10 cellular contexts compared by ENCODE assay signal in the genomic region with DNA sequence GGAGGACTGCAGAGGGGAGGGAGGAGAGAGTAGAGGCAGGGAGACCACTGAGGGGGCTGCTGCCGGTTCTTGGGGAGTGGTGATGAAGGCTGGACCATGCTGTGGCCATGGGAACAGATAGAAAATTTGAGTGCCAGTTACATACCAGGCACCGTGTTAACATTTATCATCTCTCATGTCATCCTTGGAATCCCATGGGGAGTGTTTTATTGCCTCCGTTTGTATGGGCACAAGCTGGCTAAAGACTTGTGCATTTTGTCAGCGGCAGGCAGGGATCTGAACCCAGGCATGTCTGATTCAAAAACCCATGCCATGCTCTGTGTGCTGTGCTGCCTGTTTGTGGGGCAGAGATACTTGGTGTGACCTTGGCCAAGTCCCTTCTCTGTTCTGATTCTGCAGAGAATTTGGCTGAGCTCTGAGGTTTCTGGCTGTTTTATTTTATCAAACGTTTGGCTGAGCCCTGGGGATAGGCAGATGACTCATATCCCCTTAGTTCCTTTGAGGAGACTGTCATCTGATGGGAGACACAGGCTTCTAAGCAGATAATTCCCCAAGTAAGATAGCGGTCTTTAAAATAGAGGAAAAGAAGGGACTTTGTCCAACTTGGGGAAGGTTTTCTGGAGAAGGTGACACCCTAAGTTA. TPM values are rescaled to one million over a fixed set of nuclear protein-coding genes. Genes with fewer than 3 reads are reported as not detected.
DNase-seq lines count a peak whose midpoint lies in the region; ATAC-seq and TF ChIP-seq lines count a peak whose summit lies in the region.
"Had no signal": no experiment of that assay in that cellular context is flagged by ENCODE, and none has a peak within 500 bp of the region (broad histone marks: within the 10 kb centered on the region; RNA-seq: fewer than 3 reads in every experiment).

No MANE protein-coding gene starts in this region.

- peak; percentile 60 for DNase-seq in PC-3
- DNase-seq in choroid plexus epithelial cell (ENCODE audit: low read depth), result peak; percentile 46
- no peak for DNase-seq in stimulated activated naive B cell treated with anti-CD40 and anti-IgM and Interleukin-4, amounts not matched to agents 10 μg/mL and 1 μg/mL and 100 μg/mL, for 72 hours
- no peak for DNase-seq in NCI-H1105 treated with DMSO at 0.1 percent for 48 hours (lab: John Stamatoyannopoulos, UW)
- DNase-seq in NCI-H510A treated with DMSO at 0.1 percent for 48 hours (lab: John Stamatoyannopoulos, UW), result no peak
- DNase-seq: Calu3, NCI-H2081 had no signal

- H3K36me3 ChIP-seq in BLaER1 (peaks cover 25% of the 10 kb centered on the region), PC-3 (ENCODE audit: low read depth, low read length) (no peaks in the 10 kb centered on the region)

- ATAC-seq in PC-3, result peak; percentile 90
- no peak for ATAC-seq in stimulated activated naive B cell treated with anti-CD40 and anti-IgM and Interleukin-4, amounts not matched to agents 10 μg/mL and 1 μg/mL and 100 μg/mL, for 72 hours (replicated peaks)
- no peak for ATAC-seq in GM21360 (IDR thresholded peaks at IDR 0.05; ENCODE audit: unreplicated experiment)

- H3K79me2 ChIP-seq in PC-3 (ENCODE audit: low read length), result no peaks in the 10 kb centered on the region

- no peaks in the 10 kb centered on the region for H3K27me3 Mint-ChIP-seq in nephron (ENCODE audit: low read depth)
- H3K27me3 Mint-ChIP-seq in stimulated activated naive B cell treated with anti-CD40 and anti-IgM and Interleukin-4, amounts not matched to agents 10 μg/mL and 1 μg/mL and 100 μg/mL, for 72 hours, result peaks cover 11 to 18% of the 10 kb centered on the region in 2 donors

- H3K4me1 ChIP-seq in BLaER1 (peaks cover 92% of the 10 kb centered on the region), PC-3 (ENCODE audit: insufficient read depth, low read length) (peaks cover 12% of the 10 kb centered on the region)

- H3K9me3 Mint-ChIP-seq in nephron, result no peaks in the 10 kb centered on the region
- H3K9me3 Mint-ChIP-seq in stimulated activated naive B cell treated with anti-CD40 and anti-IgM and Interleukin-4, amounts not matched to agents 10 μg/mL and 1 μg/mL and 100 μg/mL, for 72 hours, result no peaks in the 10 kb centered on the region

- peak overlapping the region; percentile 61 for H3K9ac ChIP-seq in BLaER1
- H3K9ac ChIP-seq in PC-3 (ENCODE audit: low read length), result no peak overlapping the region

- peaks cover 78% of the 10 kb centered on the region for H3K4me1 Mint-ChIP-seq in nephron
- H3K4me1 Mint-ChIP-seq in stimulated activated naive B cell treated with anti-CD40 and anti-IgM and Interleukin-4, amounts not matched to agents 10 μg/mL and 1 μg/mL and 100 μg/mL, for 72 hours, result no peaks in the 10 kb centered on the region

- no peak overlapping the region for H2AFZ ChIP-seq in PC-3 (ENCODE audit: low read length)

- H4K20me1 ChIP-seq in BLaER1, result peaks cover 18% of the 10 kb centered on the region; the same call in 1 of the 2 replicates
- no peaks in the 10 kb centered on the region for H4K20me1 ChIP-seq in PC-3 (ENCODE audit: low read length)

- no peak for TF ChIP-seq CTCF in PC-3 (conservative IDR thresholded peaks at IDR 0.05; ENCODE audit: low read depth, low read length)
- no peak for TF ChIP-seq CTCF in choroid plexus epithelial cell (conservative IDR thresholded peaks at IDR 0.05; ENCODE audit: low read depth, low read length)
- TF ChIP-seq CTCF in nephron (IDR thresholded peaks at IDR 0.05; ENCODE audit: unreplicated experiment in 3 of 3), result no peak

- no peaks in the 10 kb centered on the region for H3F3A ChIP-seq in PC-3 (ENCODE audit: low read length, unreplicated experiment)

- H3K4me3 Mint-ChIP-seq in nephron, result no peak overlapping the region
- H3K4me3 Mint-ChIP-seq in stimulated activated naive B cell treated with anti-CD40 and anti-IgM and Interleukin-4, amounts not matched to agents 10 μg/mL and 1 μg/mL and 100 μg/mL, for 72 hours, result no peak overlapping the region

- H3K27ac ChIP-seq in BLaER1, result peak overlapping the region; percentile 83
- peak overlapping the region; percentile 7; the same call in 1 of the 2 replicates for H3K27ac ChIP-seq in PC-3 (ENCODE audit: low read length)

- H3K36me3 Mint-ChIP-seq in nephron (ENCODE audit: low read depth), result peaks cover 7% of the 10 kb centered on the region
- H3K36me3 Mint-ChIP-seq in stimulated activated naive B cell treated with anti-CD40 and anti-IgM and Interleukin-4, amounts not matched to agents 10 μg/mL and 1 μg/mL and 100 μg/mL, for 72 hours, result no peaks in the 10 kb centered on the region

- no peaks in the 10 kb centered on the region for H3K9me2 ChIP-seq in PC-3 (replicated peaks; ENCODE audit: low read length)

- H3K4me3 ChIP-seq in BLaER1, result peak overlapping the region; percentile 54
- no peak overlapping the region for H3K4me3 ChIP-seq in PC-3 (ENCODE audit: low read length)
- no peak overlapping the region for H3K4me3 ChIP-seq in choroid plexus epithelial cell (ENCODE audit: low read depth, low read length)

- CTCF ChIA-PET in PC-3 (lab: Charles Lee), result no interaction called here

- peak overlapping the region; percentile 79 to 92 (median 79) for H3K27ac Mint-ChIP-seq in nephron
- no peak overlapping the region for H3K27ac Mint-ChIP-seq in stimulated activated naive B cell treated with anti-CD40 and anti-IgM and Interleukin-4, amounts not matched to agents 10 μg/mL and 1 μg/mL and 100 μg/mL, for 72 hours

- no peaks in the 10 kb centered on the region for H3K9me3 ChIP-seq in BLaER1
- no peaks in the 10 kb centered on the region for H3K9me3 ChIP-seq in PC-3 (ENCODE audit: low read length)

- no peaks in the 10 kb centered on the region for H3K27me3 ChIP-seq in BLaER1
- no peaks in the 10 kb centered on the region for H3K27me3 ChIP-seq in PC-3 (ENCODE audit: low read length)

- POLR2A ChIA-PET in PC-3 (lab: Charles Lee; ENCODE audit: unreplicated experiment), result no interaction called here

- BruUV-seq in PC-3 (replicated peaks; lab: Mats Ljungman, UMichigan), result no TSS peak

- intact Hi-C loops in PC-3 (cut with micrococcal nuclease), result loop anchor here (1.0 kb wide), 1 partner anchor 47 kb away; no protein-coding TSS in a partner anchor

- H3K4me2 ChIP-seq in BLaER1, result peak overlapping the region; percentile 93
- peak overlapping the region; percentile 26 for H3K4me2 ChIP-seq in PC-3 (ENCODE audit: low read length)

RNA-seq across cellular contexts. Expression of gene COL27A1, which starts 22.2 kb away (rescaled TPM):
- total RNA-seq in PC-3 (2014; rRNA removed), result 4.3 and 11.4 TPM in 2 replicates

Comparison
In these comparisons a context has a peak if more than half of its experiments do, and no peak if none do; other contexts are left out.
1. DNase-seq: peak in PC-3 (single experiment) and choroid plexus epithelial cell (single experiment); none in stimulated activated naive B cell treated with anti-CD40 and anti-IgM and Interleukin-4, amounts not matched to agents 10 μg/mL and 1 μg/mL and 100 μg/mL, for 72 hours (single experiment), NCI-H1105 treated with DMSO at 0.1 percent for 48 hours (single experiment) and NCI-H510A treated with DMSO at 0.1 percent for 48 hours (single experiment).